9 cellular contexts compared by ENCODE assay signal in the genomic region with DNA sequence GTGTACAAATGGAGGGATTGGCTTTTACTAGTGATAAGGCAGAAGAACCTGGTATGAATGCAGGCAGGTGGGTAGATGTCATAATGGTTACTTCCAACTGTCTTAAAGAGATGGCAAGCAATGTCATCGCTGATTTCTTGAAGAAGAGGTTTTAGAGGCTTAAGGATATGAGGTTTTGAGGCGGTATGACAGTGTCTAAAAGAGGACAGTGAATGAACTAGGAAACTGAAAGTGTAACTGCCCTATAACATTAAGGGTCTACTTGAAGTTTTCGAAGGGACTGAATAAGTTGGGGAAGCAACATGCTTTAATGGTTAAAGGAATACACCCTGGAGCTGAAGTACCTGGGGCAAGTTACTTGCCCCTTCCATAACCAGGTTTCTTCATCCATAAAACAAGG.
"Had no signal": no experiment of that assay in that cellular context is flagged by ENCODE, and none has a peak within 500 bp of the region (broad histone marks: within the 10 kb centered on the region; RNA-seq: fewer than 3 reads in every experiment).

No MANE protein-coding gene starts in this region.

- DNase-seq: GM23248, GOT3, H7, HFFc6, KG1 had no signal

- H3K27me3 Mint-ChIP-seq: IgD-negative memory B cell had no signal

- H3K9me3 Mint-ChIP-seq: HFFc6 had no signal

- ATAC-seq: HCT116, HepG2 had no signal

- H3K4me3 Mint-ChIP-seq: HFFc6, IgD-negative memory B cell had no signal

- H3K27ac Mint-ChIP-seq: HFFc6, IgD-negative memory B cell had no signal

- H3K4me3 ChIP-seq: GM23248, HAP-1 had no signal
